In the genomic region with DNA sequence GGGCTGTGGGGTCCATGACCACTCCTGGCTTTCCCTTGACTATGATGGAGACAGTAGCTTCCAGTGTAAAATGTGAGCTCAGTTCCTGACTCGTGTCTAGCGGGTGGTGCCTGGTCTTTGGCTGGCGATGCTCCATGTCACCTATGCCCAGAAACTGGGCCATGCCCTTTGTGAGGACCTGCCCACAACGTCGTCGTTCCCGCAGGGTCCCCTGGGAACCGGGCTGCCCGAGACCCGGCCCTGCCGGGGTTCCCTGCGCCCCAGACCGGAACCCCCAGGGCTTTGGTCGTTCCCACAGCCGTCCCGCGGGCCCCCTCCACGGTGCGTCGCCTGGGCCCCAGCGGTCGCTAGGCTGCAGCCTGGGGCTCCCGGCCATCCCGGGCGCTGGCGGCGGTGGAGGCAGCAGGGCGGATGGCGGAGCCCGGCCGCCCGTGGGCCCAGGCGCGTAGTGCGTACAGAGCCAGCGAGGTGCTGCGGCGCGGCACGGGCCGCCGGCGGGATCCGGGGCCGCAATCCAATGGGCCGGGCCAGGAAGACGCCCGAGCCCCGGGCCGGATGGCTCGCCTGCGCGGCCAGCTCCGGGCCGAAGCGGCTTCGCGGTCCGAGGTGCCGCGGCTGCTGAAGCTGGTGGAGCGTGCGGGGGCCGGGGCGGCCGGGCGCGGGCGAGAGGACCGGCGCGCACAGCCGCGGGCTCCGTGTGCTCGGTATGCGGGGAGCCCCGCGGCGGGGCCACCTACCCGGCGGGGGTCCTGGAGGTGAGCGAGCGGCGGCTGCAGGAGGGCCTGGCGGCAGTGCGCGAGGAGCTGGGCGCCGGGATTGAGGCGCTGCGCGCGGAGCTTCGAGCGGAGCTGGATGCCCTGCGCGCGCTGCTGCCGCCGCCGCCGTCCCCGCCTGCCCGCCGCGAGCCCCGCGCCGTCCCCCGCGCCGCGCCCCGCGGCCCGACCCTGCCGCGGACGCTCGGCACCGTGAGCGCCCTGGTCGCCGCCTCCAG, we compare ENCODE assay signal across 1 cellular context.
TF ChIP-seq lines count a peak whose summit lies in the region.

No MANE protein-coding gene starts in this region.

TF ChIP-seq in H1, 55 proteins besides CTCF, POLR2A, EP300 and RAD21:
- TF ChIP-seq KDM4A (IDR thresholded peaks at IDR 0.05; ENCODE audit: low read depth, low read length, severe bottlenecking) (peak; percentile 56), EZH2 (IDR thresholded peaks at IDR 0.05; ENCODE audit: low read depth, low read length, severe bottlenecking) (peak; percentile 72), GABPA (IDR thresholded peaks at IDR 0.05; ENCODE audit: borderline replicate concordance, insufficient read depth, low read length) (0 out of 2 replicates have a peak, but pooled peaks have one; percentile 33), SUZ12 (IDR thresholded peaks at IDR 0.05; ENCODE audit: low read length) (peak; percentile 74)
